ENCODE assay signal across 28 cellular contexts in the genomic region with DNA sequence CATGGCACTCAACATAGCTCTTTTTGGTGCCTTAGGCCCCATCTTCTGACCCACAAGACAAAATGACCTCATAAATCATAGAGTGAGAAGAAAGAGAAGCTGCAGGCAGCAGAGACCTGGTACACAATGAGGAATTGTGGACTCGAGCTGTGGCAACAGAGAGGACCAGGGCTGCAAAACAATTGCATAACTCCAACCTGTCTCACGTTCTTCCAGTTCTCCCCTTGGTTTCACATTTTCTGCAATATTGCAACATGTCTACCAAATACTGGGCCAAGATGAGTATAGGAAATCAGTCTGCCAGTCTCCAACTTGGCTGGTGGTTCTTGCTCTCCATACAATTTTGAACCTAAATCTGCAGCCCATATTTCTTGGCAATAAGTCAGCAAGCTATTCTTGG.
"Had no signal": no experiment of that assay in that cellular context is flagged by ENCODE, and none has a peak within 500 bp of the region (broad histone marks: within the 10 kb centered on the region; RNA-seq: fewer than 3 reads in every experiment).

No MANE protein-coding gene starts in this region.

- ATAC-seq: esophagus mucosa, foreskin keratinocyte, psoas muscle, upper lobe of right lung had no signal

- H3K36me3 Mint-ChIP-seq: activated naive CD8-positive, alpha-beta T cell treated with anti-CD3 and anti-CD28 coated beads for 36 hours; brain had no signal

- H3K4me1 Mint-ChIP-seq: activated naive CD8-positive, alpha-beta T cell treated with anti-CD3 and anti-CD28 coated beads for 36 hours; brain had no signal

- H3K4me3 ChIP-seq: adrenal gland, ascending aorta, cardiac muscle cell, coronary artery, dorsolateral prefrontal cortex, left ventricle myocardium inferior, lung, psoas muscle, right atrium auricular region, suprapubic skin, tibial artery, upper lobe of right lung had no signal

- FAIRE-seq: TTC549 had no signal

- DNase-seq: activated CD4-positive, alpha-beta T cell treated with anti-CD3 and anti-CD28 coated beads for 4 hours; activated CD4-positive, alpha-beta T cell treated with anti-CD3 and anti-CD28 coated beads, Interleukin-2, amount 50 U/mL, for 4 hours; activated effector memory CD4-positive, alpha-beta T cell treated with anti-CD3 and anti-CD28 coated beads, Interleukin-2, amount 50 U/mL, for 16 hours; activated naive CD4-positive, alpha-beta T cell treated with anti-CD3 and anti-CD28 coated beads for 36 hours; activated naive CD8-positive, alpha-beta T cell treated with anti-CD3 and anti-CD28 coated beads for 36 hours; adrenal gland; cerebellar nuclear complex; dorsolateral prefrontal cortex; effector memory CD4-positive, alpha-beta T cell; foreskin keratinocyte; islet precursor cell; left ventricle myocardium inferior; occipital lobe; psoas muscle; tibial artery; upper lobe of right lung had no signal

- H3K4me3 Mint-ChIP-seq: activated naive CD4-positive, alpha-beta T cell treated with anti-CD3 and anti-CD28 coated beads for 36 hours; activated naive CD8-positive, alpha-beta T cell treated with anti-CD3 and anti-CD28 coated beads for 36 hours; activated T-helper 1 cell treated with anti-CD3 and anti-CD28 coated beads, Interleukin-12 subunit alpha, Interleukin-12 subunit beta, Interleukin-2, Interleukin-4 antibody, amounts not matched to agents 30 ng/mL and 10 ng/mL and 1 ng/mL, durations not matched to agents 14 hours and 24 hours and 36 hours; brain had no signal

- H2AFZ ChIP-seq: parathyroid adenoma had no signal

- H3K27ac ChIP-seq: adrenal gland, ascending aorta, cardiac muscle cell, coronary artery, dorsolateral prefrontal cortex, foreskin keratinocyte, left ventricle myocardium inferior, parathyroid adenoma, psoas muscle, right atrium auricular region, suprapubic skin, tibial artery, upper lobe of right lung, VCaP had no signal

- H3K9me3 ChIP-seq: adrenal gland, ascending aorta, left ventricle myocardium inferior, psoas muscle, right atrium auricular region, suprapubic skin, tibial artery, upper lobe of right lung had no signal

- H3K9me3 Mint-ChIP-seq: activated naive CD4-positive, alpha-beta T cell treated with anti-CD3 and anti-CD28 coated beads for 36 hours; activated naive CD8-positive, alpha-beta T cell treated with anti-CD3 and anti-CD28 coated beads for 36 hours; activated T-helper 1 cell treated with anti-CD3 and anti-CD28 coated beads, Interleukin-12 subunit alpha, Interleukin-12 subunit beta, Interleukin-2, Interleukin-4 antibody, amounts not matched to agents 30 ng/mL and 10 ng/mL and 1 ng/mL, durations not matched to agents 14 hours and 24 hours and 36 hours had no signal

- H3K79me2 ChIP-seq: parathyroid adenoma had no signal

- H3K4me1 ChIP-seq: adrenal gland, ascending aorta, left ventricle myocardium inferior, parathyroid adenoma, psoas muscle, right atrium auricular region, tibial artery, upper lobe of right lung had no signal

- H3K36me3 ChIP-seq: adrenal gland, ascending aorta, cardiac muscle cell, left ventricle myocardium inferior, right atrium auricular region, suprapubic skin, tibial artery, upper lobe of right lung had no signal

- H3K27me3 ChIP-seq: adrenal gland, ascending aorta, cardiac muscle cell, dorsolateral prefrontal cortex, foreskin keratinocyte, right atrium auricular region, suprapubic skin, tibial artery, upper lobe of right lung had no signal

- H3K9ac ChIP-seq: parathyroid adenoma had no signal

- H3K27ac Mint-ChIP-seq: activated naive CD4-positive, alpha-beta T cell treated with anti-CD3 and anti-CD28 coated beads for 36 hours; activated naive CD8-positive, alpha-beta T cell treated with anti-CD3 and anti-CD28 coated beads for 36 hours; activated T-helper 1 cell treated with anti-CD3 and anti-CD28 coated beads, Interleukin-12 subunit alpha, Interleukin-12 subunit beta, Interleukin-2, Interleukin-4 antibody, amounts not matched to agents 30 ng/mL and 10 ng/mL and 1 ng/mL, durations not matched to agents 14 hours and 24 hours and 36 hours; brain had no signal
